ENCODE assay signal across 1 cellular context in the genomic region with DNA sequence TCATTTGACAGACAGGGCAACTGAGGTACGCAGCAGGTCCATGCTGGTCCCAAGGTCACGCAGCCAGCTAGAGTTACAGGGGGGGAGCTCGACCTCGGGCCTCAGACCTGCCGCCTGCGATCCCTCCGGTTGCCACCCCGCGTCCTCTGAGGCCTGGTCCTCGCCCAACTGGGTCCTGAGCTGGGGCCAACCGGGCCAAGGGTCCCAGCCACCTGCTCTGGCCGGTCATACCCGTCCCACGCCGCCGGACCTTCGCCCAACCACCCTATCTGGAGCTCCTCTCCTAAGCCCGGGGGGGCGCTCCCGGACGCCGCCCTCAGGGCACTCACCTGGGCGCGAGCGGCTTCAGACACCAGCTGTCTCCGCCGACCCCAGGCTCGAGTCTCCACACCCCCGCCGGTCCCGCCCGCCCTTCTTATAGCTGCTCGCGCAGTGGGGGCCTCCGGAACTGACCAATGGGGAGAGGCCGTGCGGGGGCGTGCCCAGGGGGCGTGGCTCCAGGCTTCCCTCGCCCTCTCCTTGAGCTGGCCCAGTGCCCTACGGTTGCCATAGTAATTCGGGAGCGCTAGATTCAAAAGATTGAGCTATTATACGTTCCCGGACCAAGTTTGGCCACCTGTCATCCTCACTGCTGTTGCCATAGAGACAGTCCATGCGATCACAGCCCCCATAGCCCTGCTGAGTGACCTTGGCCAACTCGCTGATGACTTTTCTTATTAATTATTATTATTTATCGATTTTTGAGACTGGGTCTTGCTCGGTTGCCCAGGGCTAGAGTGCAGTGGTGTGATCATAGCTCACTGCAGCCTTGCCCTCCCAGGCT.
TF ChIP-seq lines count a peak whose summit lies in the region.

A gene with protein sequence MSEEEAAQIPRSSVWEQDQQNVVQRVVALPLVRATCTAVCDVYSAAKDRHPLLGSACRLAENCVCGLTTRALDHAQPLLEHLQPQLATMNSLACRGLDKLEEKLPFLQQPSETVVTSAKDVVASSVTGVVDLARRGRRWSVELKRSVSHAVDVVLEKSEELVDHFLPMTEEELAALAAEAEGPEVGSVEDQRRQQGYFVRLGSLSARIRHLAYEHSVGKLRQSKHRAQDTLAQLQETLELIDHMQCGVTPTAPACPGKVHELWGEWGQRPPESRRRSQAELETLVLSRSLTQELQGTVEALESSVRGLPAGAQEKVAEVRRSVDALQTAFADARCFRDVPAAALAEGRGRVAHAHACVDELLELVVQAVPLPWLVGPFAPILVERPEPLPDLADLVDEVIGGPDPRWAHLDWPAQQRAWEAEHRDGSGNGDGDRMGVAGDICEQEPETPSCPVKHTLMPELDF (minus strand): TSS at position 389 of the 823 bp plus-strand sequence. CDS start 1,150 bp downstream, outside the sequence.

TF ChIP-seq in HepG2, 621 proteins besides CTCF, POLR2A, EP300 and RAD21 (continued from another document and continues in another):
- TF ChIP-seq, protein P1, sequence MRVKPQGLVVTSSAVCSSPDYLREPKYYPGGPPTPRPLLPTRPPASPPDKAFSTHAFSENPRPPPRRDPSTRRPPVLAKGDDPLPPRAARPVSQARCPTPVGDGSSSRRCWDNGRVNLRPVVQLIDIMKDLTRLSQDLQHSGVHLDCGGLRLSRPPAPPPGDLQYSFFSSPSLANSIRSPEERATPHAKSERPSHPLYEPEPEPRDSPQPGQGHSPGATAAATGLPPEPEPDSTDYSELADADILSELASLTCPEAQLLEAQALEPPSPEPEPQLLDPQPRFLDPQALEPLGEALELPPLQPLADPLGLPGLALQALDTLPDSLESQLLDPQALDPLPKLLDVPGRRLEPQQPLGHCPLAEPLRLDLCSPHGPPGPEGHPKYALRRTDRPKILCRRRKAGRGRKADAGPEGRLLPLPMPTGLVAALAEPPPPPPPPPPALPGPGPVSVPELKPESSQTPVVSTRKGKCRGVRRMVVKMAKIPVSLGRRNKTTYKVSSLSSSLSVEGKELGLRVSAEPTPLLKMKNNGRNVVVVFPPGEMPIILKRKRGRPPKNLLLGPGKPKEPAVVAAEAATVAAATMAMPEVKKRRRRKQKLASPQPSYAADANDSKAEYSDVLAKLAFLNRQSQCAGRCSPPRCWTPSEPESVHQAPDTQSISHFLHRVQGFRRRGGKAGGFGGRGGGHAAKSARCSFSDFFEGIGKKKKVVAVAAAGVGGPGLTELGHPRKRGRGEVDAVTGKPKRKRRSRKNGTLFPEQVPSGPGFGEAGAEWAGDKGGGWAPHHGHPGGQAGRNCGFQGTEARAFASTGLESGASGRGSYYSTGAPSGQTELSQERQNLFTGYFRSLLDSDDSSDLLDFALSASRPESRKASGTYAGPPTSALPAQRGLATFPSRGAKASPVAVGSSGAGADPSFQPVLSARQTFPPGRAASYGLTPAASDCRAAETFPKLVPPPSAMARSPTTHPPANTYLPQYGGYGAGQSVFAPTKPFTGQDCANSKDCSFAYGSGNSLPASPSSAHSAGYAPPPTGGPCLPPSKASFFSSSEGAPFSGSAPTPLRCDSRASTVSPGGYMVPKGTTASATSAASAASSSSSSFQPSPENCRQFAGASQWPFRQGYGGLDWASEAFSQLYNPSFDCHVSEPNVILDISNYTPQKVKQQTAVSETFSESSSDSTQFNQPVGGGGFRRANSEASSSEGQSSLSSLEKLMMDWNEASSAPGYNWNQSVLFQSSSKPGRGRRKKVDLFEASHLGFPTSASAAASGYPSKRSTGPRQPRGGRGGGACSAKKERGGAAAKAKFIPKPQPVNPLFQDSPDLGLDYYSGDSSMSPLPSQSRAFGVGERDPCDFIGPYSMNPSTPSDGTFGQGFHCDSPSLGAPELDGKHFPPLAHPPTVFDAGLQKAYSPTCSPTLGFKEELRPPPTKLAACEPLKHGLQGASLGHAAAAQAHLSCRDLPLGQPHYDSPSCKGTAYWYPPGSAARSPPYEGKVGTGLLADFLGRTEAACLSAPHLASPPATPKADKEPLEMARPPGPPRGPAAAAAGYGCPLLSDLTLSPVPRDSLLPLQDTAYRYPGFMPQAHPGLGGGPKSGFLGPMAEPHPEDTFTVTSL (CRISPR knock-in tag; IDR thresholded peaks at IDR 0.05; ENCODE audit: borderline replicate concordance) = no peak
- TF ChIP-seq TOPORS (CRISPR knock-in tag; IDR thresholded peaks at IDR 0.05) = no peak
- TF ChIP-seq EHMT2 (IDR thresholded peaks at IDR 0.05; ENCODE audit: borderline replicate concordance, low read depth, low read length) = no peak
- TF ChIP-seq MBD4 (IDR thresholded peaks at IDR 0.05; ENCODE audit: borderline replicate concordance, low read length) = no peak
- TF ChIP-seq, protein P2, sequence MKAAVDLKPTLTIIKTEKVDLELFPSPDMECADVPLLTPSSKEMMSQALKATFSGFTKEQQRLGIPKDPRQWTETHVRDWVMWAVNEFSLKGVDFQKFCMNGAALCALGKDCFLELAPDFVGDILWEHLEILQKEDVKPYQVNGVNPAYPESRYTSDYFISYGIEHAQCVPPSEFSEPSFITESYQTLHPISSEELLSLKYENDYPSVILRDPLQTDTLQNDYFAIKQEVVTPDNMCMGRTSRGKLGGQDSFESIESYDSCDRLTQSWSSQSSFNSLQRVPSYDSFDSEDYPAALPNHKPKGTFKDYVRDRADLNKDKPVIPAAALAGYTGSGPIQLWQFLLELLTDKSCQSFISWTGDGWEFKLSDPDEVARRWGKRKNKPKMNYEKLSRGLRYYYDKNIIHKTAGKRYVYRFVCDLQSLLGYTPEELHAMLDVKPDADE (CRISPR knock-in tag; IDR thresholded peaks at IDR 0.05) = no peak
- no peak for TF ChIP-seq ZNF816 (CRISPR knock-in tag; IDR thresholded peaks at IDR 0.05; ENCODE audit: borderline replicate concordance)
- TF ChIP-seq ERF (CRISPR knock-in tag; IDR thresholded peaks at IDR 0.05) = no peak
- no peak for TF ChIP-seq CHD4 (IDR thresholded peaks at IDR 0.05; ENCODE audit: borderline replicate concordance, low read length)
- no peak for TF ChIP-seq NKX3-1 (CRISPR knock-in tag; IDR thresholded peaks at IDR 0.05)
- TF ChIP-seq ZNF431 (CRISPR knock-in tag; IDR thresholded peaks at IDR 0.05; ENCODE audit: borderline replicate concordance, low read depth) = no peak
- TF ChIP-seq ZNF513 (CRISPR knock-in tag; conservative IDR thresholded peaks at IDR 0.05) = no peak
- no peak for TF ChIP-seq CCAR2 (optimal IDR thresholded peaks at IDR 0.05; ENCODE audit: low read depth, low read length)
- TF ChIP-seq THRA (CRISPR knock-in tag; IDR thresholded peaks at IDR 0.05; ENCODE audit: borderline replicate concordance) = no peak
- TF ChIP-seq HMG20A (CRISPR knock-in tag; IDR thresholded peaks at IDR 0.05; ENCODE audit: borderline replicate concordance) = no peak
- no peak for TF ChIP-seq MYNN (CRISPR knock-in tag; IDR thresholded peaks at IDR 0.05; ENCODE audit: low read depth)
- TF ChIP-seq DMAP1 (CRISPR knock-in tag; IDR thresholded peaks at IDR 0.05) = no peak
- TF ChIP-seq ZNF296 (CRISPR knock-in tag; conservative IDR thresholded peaks at IDR 0.05) = no peak
- no peak for TF ChIP-seq PREB (CRISPR knock-in tag; IDR thresholded peaks at IDR 0.05)
- TF ChIP-seq, protein P3, sequence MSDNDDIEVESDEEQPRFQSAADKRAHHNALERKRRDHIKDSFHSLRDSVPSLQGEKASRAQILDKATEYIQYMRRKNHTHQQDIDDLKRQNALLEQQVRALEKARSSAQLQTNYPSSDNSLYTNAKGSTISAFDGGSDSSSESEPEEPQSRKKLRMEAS (IDR thresholded peaks at IDR 0.05) = peak; percentile 60
- no peak for TF ChIP-seq ZBTB4 (CRISPR knock-in tag; IDR thresholded peaks at IDR 0.05; ENCODE audit: borderline replicate concordance)
- 0 out of 2 replicates have a peak, but pooled peaks have one; percentile 46 for TF ChIP-seq ARID2 (CRISPR knock-in tag; IDR thresholded peaks at IDR 0.05; ENCODE audit: borderline replicate concordance)
- peak; percentile 47 for TF ChIP-seq MNT (IDR thresholded peaks at IDR 0.05)
- peak; percentile 64; the same call in 1 of the 2 replicates for TF ChIP-seq KDM2A (CRISPR knock-in tag; IDR thresholded peaks at IDR 0.05; ENCODE audit: borderline replicate concordance, low read depth)
- TF ChIP-seq RBFOX2 (IDR thresholded peaks at IDR 0.05; ENCODE audit: low read depth, low read length) = peak; percentile 73
- TF ChIP-seq ZNF276 (CRISPR knock-in tag; IDR thresholded peaks at IDR 0.05; ENCODE audit: low read depth) = 0 out of 2 replicates have a peak, but pooled peaks have one; percentile 36
- no peak for TF ChIP-seq ZNF616 (CRISPR knock-in tag; IDR thresholded peaks at IDR 0.05; ENCODE audit: low read depth)
- peak; percentile 79 for TF ChIP-seq ONECUT2 (CRISPR knock-in tag; IDR thresholded peaks at IDR 0.05)
- TF ChIP-seq HOXD1 (CRISPR knock-in tag; IDR thresholded peaks at IDR 0.05) = peak; percentile 18; the same call in 1 of the 2 replicates
